ENCODE assay signal across 11 cellular contexts in the genomic region with DNA sequence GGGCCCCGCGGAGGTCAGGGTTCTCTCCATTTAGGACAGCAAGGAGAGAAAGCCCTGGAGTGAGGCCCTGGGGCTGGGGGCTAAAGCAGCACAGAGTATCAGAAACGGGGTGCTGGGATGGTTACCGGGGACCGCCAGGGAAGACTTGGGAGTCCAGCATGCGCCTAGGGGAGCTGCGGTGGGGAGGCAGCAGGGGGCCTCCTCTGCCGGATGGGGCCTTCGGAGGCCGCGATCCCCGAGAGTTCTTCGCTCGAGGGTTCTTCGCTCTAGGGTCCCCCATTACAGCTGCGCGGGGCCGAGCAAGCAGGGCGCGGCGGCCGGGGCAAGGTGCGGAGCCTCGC. TPM values are rescaled to one million over a fixed set of nuclear protein-coding genes. Genes with fewer than 3 reads are reported as not detected.
DNase-seq lines count a peak whose midpoint lies in the region; ATAC-seq and TF ChIP-seq lines count a peak whose summit lies in the region.
"Had no signal": no experiment of that assay in that cellular context is flagged by ENCODE, and none has a peak within 500 bp of the region (broad histone marks: within the 10 kb centered on the region; RNA-seq: fewer than 3 reads in every experiment).

No MANE protein-coding gene starts in this region.

- peak overlapping the region; percentile 99 for H2BK15ac ChIP-seq in neuronal stem cell (ENCODE audit: low read length)

- peak overlapping the region; percentile 96 for H3K18ac ChIP-seq in neuronal stem cell (ENCODE audit: low read length)

- H3K4ac ChIP-seq in neuronal stem cell (ENCODE audit: low read length) = peak overlapping the region; percentile 97

- peak overlapping the region; percentile 2 for H3K14ac ChIP-seq in neuronal stem cell (ENCODE audit: low read length)

- peaks cover 13% of the 10 kb centered on the region for H3K79me1 ChIP-seq in neuronal stem cell (ENCODE audit: low read depth, low read length)

- CTCF ChIA-PET in RWPE1 (lab: Yijun Ruan, JAX) = interaction anchor here (0.6 to 1.4 kb wide), 3 partner anchors 41 to 255 kb away, joined by 3 read pairs; no protein-coding TSS in a partner anchor

- H3K27ac ChIP-seq in C4-2B (peak overlapping the region; percentile 80), neuronal stem cell (replicated peaks; ENCODE audit: low read length) (no peak overlapping the region), RWPE1 (no peak overlapping the region)

- no peaks in the 10 kb centered on the region for H3K9me3 ChIP-seq in MG63
- no peaks in the 10 kb centered on the region for H3K9me3 ChIP-seq in neuronal stem cell (replicated peaks in 1 of 2; ENCODE audit: control insufficient read depth in 2 of 2, insufficient read depth in 1 of 2, low read depth in 1 of 2, low read length in 2 of 2)

- H2AFZ ChIP-seq in neuronal stem cell (ENCODE audit: low read length) = peak overlapping the region; percentile 97

- WGBS in neuronal stem cell (ENCODE audit: extremely low coverage in 2 of 2, insufficient read length in 2 of 2, insufficient replicate concordance in 1 of 2), 2 donors = no CpG with 5 or more reads among the region's 24 CpGs

- H2AK5ac ChIP-seq in neuronal stem cell (ENCODE audit: low read depth, low read length) = peak overlapping the region; percentile 66

- H3K9ac ChIP-seq in neuronal stem cell (ENCODE audit: low read depth, low read length, poor library complexity) = peak overlapping the region; percentile 86

- H3K4me3 ChIP-seq in MG63 (peak overlapping the region; percentile 58), epithelial cell of esophagus (ENCODE audit: low read length) (peak overlapping the region; percentile 45), neuronal stem cell (ENCODE audit: low read length in 2 of 2) (peak overlapping the region; percentile 57 to 90)

- no peak for ATAC-seq in HG03095 (IDR thresholded peaks at IDR 0.05; ENCODE audit: unreplicated experiment)

- TF ChIP-seq CTCF in C4-2B (conservative IDR thresholded peaks at IDR 0.05) = no peak
- no peak for TF ChIP-seq CTCF in epithelial cell of esophagus (IDR thresholded peaks at IDR 0.05; ENCODE audit: insufficient read depth, low read depth, low read length, missing control alignments)
- TF ChIP-seq CTCF in RWPE1 (conservative IDR thresholded peaks at IDR 0.05; ENCODE audit: low read depth) = no peak

- H2BK5ac ChIP-seq in neuronal stem cell (ENCODE audit: low read length) = peak overlapping the region; percentile 53

- POLR2A ChIA-PET in RWPE1 (lab: Yijun Ruan, JAX; ENCODE audit: low non-redundant PET) = no interaction called here

- H2BK120ac ChIP-seq in neuronal stem cell (ENCODE audit: low read depth, low read length) = peak overlapping the region; percentile 87

- H3K23ac ChIP-seq in neuronal stem cell (ENCODE audit: low read depth, low read length, poor library complexity) = peak overlapping the region; percentile 85

- no peaks in the 10 kb centered on the region for H3K36me3 ChIP-seq in MG63
- H3K36me3 ChIP-seq in neuronal stem cell (replicated peaks in 1 of 2; ENCODE audit: control insufficient read depth in 2 of 2, insufficient read depth in 2 of 2, low read length in 2 of 2) = no peaks in the 10 kb centered on the region

- no peak for DNase-seq in MG63
- no peak for DNase-seq in epithelial cell of esophagus (ENCODE audit: low read depth)
- no peak for DNase-seq in neuronal stem cell (ENCODE audit: low spot score)
- no peak for DNase-seq in hypothalamus (lab: John Stamatoyannopoulos, UW)
- DNase-seq in RWPE1 (ENCODE audit: low spot score) = no peak
- DNase-seq in iPS-NIHi11 (ENCODE audit: low spot score) = no peak
- DNase-seq: NCI-H1436 treated with DMSO at 0.1 percent for 48 hours, T-helper 9 cell had no signal

- peak overlapping the region; percentile 85 for H4K91ac ChIP-seq in neuronal stem cell (ENCODE audit: low read depth, low read length, poor library complexity)

- H4K8ac ChIP-seq in neuronal stem cell (ENCODE audit: low read depth, low read length) = peak overlapping the region; percentile 72

- peak overlapping the region; percentile 89 for H3K4me2 ChIP-seq in neuronal stem cell (ENCODE audit: insufficient read depth, low read length, poor library complexity, severe bottlenecking)

- peaks cover 19 to 21% of the 10 kb centered on the region in 2 donors for H3K4me1 ChIP-seq in neuronal stem cell (ENCODE audit: control insufficient read depth in 2 of 2, insufficient read depth in 1 of 2, low read depth in 1 of 2, low read length in 2 of 2)

- H2BK12ac ChIP-seq in neuronal stem cell (ENCODE audit: low read length) = peak overlapping the region; percentile 46

- H3K27me3 ChIP-seq in MG63 (no peaks in the 10 kb centered on the region), neuronal stem cell (ENCODE audit: control insufficient read depth in 3 of 3, insufficient read depth in 3 of 3, low read depth in 1 of 3, low read length in 3 of 3) (peaks cover 0 to 1% (median 0%) of the 10 kb centered on the region in 3 experiments)

RNA-seq across cellular contexts. Expression of a gene that starts 0.5 kb away (rescaled TPM):
- 20.0 and 28.0 TPM in 2 replicates for total RNA-seq in MG63 (2014; rRNA removed; shearing (Covaris generic); ENCODE audit: low replicate concordance)
- polyA plus RNA-seq in neuronal stem cell (2013, experiment 1 of 2) = 30.6 TPM
- polyA plus RNA-seq in neuronal stem cell (2013, experiment 2 of 2) = 29.0 TPM

RNA-seq across cellular contexts. Expression of a gene that starts 36.8 kb away (rescaled TPM):
- total RNA-seq in MG63 (2014; rRNA removed; shearing (Covaris generic); ENCODE audit: low replicate concordance) = not detected in 2 replicates
- polyA plus RNA-seq in neuronal stem cell (2013, experiment 1 of 2) = not detected
- not detected for polyA plus RNA-seq in neuronal stem cell (2013, experiment 2 of 2)
- total RNA-seq: skeletal muscle tissue had no signal
